8 cellular contexts compared by ENCODE assay signal in genomic region chr4:70705146-70705855, GRCh38. TPM values are rescaled to one million over a fixed set of nuclear protein-coding genes. Genes with fewer than 3 reads are reported as not detected.
DNase-seq lines count a peak whose midpoint lies in the region; ATAC-seq, FAIRE-seq and TF ChIP-seq lines count a peak whose summit lies in the region.

No MANE protein-coding gene starts in this region.

- no peaks in the 10 kb centered on the region for H3K27me3 Mint-ChIP-seq in activated B cell treated with CpG ODN at 0.5 μM for 24 hours

- H3K36me3 Mint-ChIP-seq in activated B cell treated with CpG ODN at 0.5 μM for 24 hours (ENCODE audit: low read depth), result peaks cover 3% of the 10 kb centered on the region

- FAIRE-seq in keratinocyte (lab: Jason Lieb, UNC), result no peak

- POLR2A ChIA-PET in activated B cell treated with CpG ODN at 0.5 μM for 24 hours (lab: Charles Lee), result interaction anchor here (0.5 to 6.1 kb wide), 21 partner anchors 9 to 289 kb away, joined by 3 to 91 read pairs (median 10); partner anchors contain the start of genes DCK, GRSF1, MOB1B and RUFY3

- peaks cover 31% of the 10 kb centered on the region for H3K79me2 ChIP-seq in keratinocyte (ENCODE audit: control insufficient read depth, insufficient read depth, low read length)

- peak overlapping the region; percentile 73 for H2AFZ ChIP-seq in keratinocyte (ENCODE audit: control insufficient read depth, low read length)

- no peaks in the 10 kb centered on the region for H3K9me3 Mint-ChIP-seq in activated B cell treated with CpG ODN at 0.5 μM for 24 hours

- dilution Hi-C loops in keratinocyte (cut with MboI; ENCODE audit: extremely low pct_ligation_motif_present, low sequenced_read_pairs), result no loop called here

- peak; percentile 55 for ATAC-seq in HG02884 (IDR thresholded peaks at IDR 0.05; ENCODE audit: unreplicated experiment)
- ATAC-seq in activated B cell treated with CpG ODN at 0.5 μM for 24 hours (ENCODE audit: low read depth), result peak; percentile 67

- TF ChIP-seq CTCF in activated B cell treated with CpG ODN at 0.5 μM for 24 hours (IDR thresholded peaks at IDR 0.05) (no peak), keratinocyte (optimal IDR thresholded peaks at IDR 0.05 in 1 of 3, IDR thresholded peaks at IDR 0.05 in 1 of 3, conservative IDR thresholded peaks at IDR 0.05 in 1 of 3; ENCODE audit: extremely low read depth in 1 of 3, insufficient read depth in 2 of 3, low read length in 3 of 3) (no peak)

- H4K20me1 ChIP-seq in keratinocyte (ENCODE audit: control insufficient read depth, extremely low read depth, insufficient read depth, low read length), result no peaks in the 10 kb centered on the region

- intact Hi-C loops in activated B cell treated with CpG ODN at 0.5 μM for 24 hours (cut with micrococcal nuclease), result loop anchor here (1.0 to 5.0 kb wide), 6 partner anchors 8 to 290 kb away; partner anchors contain the start of gene MOB1B

- peaks cover 13% of the 10 kb centered on the region for H3K4me1 ChIP-seq in keratinocyte (ENCODE audit: control insufficient read depth, extremely low read depth, insufficient read depth, low read length)

- peak overlapping the region; percentile 83 for H3K9ac ChIP-seq in keratinocyte (ENCODE audit: control insufficient read depth, extremely low read depth, insufficient read depth, low read length)

- H3K4me3 ChIP-seq in keratinocyte (ENCODE audit: control insufficient read depth in 2 of 3, extremely low read depth in 1 of 3, insufficient read depth in 2 of 3, low read depth in 1 of 3, low read length in 3 of 3), result peak overlapping the region; percentile 51 to 80 (median 75)

- H3K9me1 ChIP-seq in keratinocyte (ENCODE audit: control insufficient read depth, extremely low read depth, insufficient read depth, low read length), result no peaks in the 10 kb centered on the region

- peak overlapping the region; percentile 89 for H3K27ac ChIP-seq in caudate nucleus (ENCODE audit: low read depth, low read length)
- peak overlapping the region; percentile 65 for H3K27ac ChIP-seq in keratinocyte (ENCODE audit: control insufficient read depth, insufficient read depth, low read length)

- CTCF ChIA-PET in activated B cell treated with CpG ODN at 0.5 μM for 24 hours (lab: Charles Lee), result interaction anchor here (0.7 to 5.6 kb wide), 8 partner anchors 10 to 197 kb away, joined by 3 to 50 read pairs (median 6); partner anchors contain the start of genes MOB1B and UTP3

- H3K4me2 ChIP-seq in keratinocyte (ENCODE audit: control insufficient read depth, extremely low read depth, insufficient read depth, low read depth, low read length), result peak overlapping the region; percentile 79

- no peaks in the 10 kb centered on the region for H3K36me3 ChIP-seq in keratinocyte (ENCODE audit: control insufficient read depth in 2 of 2, extremely low read depth in 1 of 2, insufficient read depth in 2 of 2, low read length in 2 of 2)

- H3K27ac Mint-ChIP-seq in activated B cell treated with CpG ODN at 0.5 μM for 24 hours, result peak overlapping the region; percentile 92

- peak overlapping the region; percentile 92 for H3K4me3 Mint-ChIP-seq in activated B cell treated with CpG ODN at 0.5 μM for 24 hours

- DNase-seq in NK-92 treated with Interleukin-12 subunit alpha and Interleukin-12 subunit beta, amount 100 ng/mL, for 24 hours (lab: John Stamatoyannopoulos, UW), result peak; percentile 54
- no peak for DNase-seq in NK-92 (lab: John Stamatoyannopoulos, UW; ENCODE audit: unreplicated experiment)
- DNase-seq in NCI-H187 treated with DMSO at 0.1 percent for 48 hours (lab: John Stamatoyannopoulos, UW), result peak; percentile 30
- peak; percentile 74 for DNase-seq in activated B cell treated with CpG ODN at 0.5 μM for 24 hours
- peak in 57 of 61 donors; percentile 8 to 85 (median 51) for DNase-seq in caudate nucleus (lab: John Stamatoyannopoulos, UW)
- no peak for DNase-seq in keratinocyte (ENCODE audit: low read depth, low spot score)
- DNase-seq in stimulated activated CD4-positive, alpha-beta T cell treated with anti-CD3 and anti-CD28 coated beads, Interleukin-15, amount 100 ng/mL, for 1 hour (ENCODE audit: low read depth in 1 of 2, low spot score in 1 of 2), result peak; percentile 46 to 63

- H3K27me3 ChIP-seq in keratinocyte (ENCODE audit: control insufficient read depth, extremely low read depth, insufficient read depth, low read length), result no peaks in the 10 kb centered on the region

- H3K4me1 Mint-ChIP-seq in activated B cell treated with CpG ODN at 0.5 μM for 24 hours, result peaks cover 38% of the 10 kb centered on the region

- no peaks in the 10 kb centered on the region for H3K9me3 ChIP-seq in keratinocyte (ENCODE audit: control insufficient read depth, low read depth, low read length)

RNA-seq across cellular contexts. Expression of gene RUFY3, which starts 16.5 kb away (rescaled TPM):
- total RNA-seq in activated B cell treated with CpG ODN at 0.5 μM for 24 hours, result 55.0 and 69.4 TPM in 2 replicates
- 9.4 to 18.9 TPM (median 18.5 TPM) in 3 replicates for polyA plus RNA-seq in keratinocyte
- 100 TPM for polyA plus RNA-seq in keratinocyte (2011; ENCODE audit: low read depth)
- polyA plus RNA-seq in keratinocyte (2011; cell fraction: cytosol; rRNA removed), result 7.0 and 8.5 TPM in 2 replicates
- polyA plus RNA-seq in keratinocyte (2011; cell fraction: nucleus; rRNA removed), result 33.4 and 39.0 TPM in 2 replicates
- polyA plus RNA-seq in keratinocyte (2012; ENCODE audit: low replicate concordance), result 10.6 and 24.3 TPM in 2 replicates
- 4.5 to 12.7 TPM (median 6.1 TPM) in 3 replicates for polyA minus RNA-seq in keratinocyte
- polyA minus RNA-seq in keratinocyte (2011; cell fraction: cytosol; rRNA and poly(A)+ RNA removed), result 8.6 TPM
- 16.0 and 36.1 TPM in 2 replicates for polyA minus RNA-seq in keratinocyte (2011; cell fraction: nucleus; rRNA and poly(A)+ RNA removed)

RNA-seq across cellular contexts. Expression of gene UTP3, which starts 17.0 kb away (rescaled TPM):
- total RNA-seq in activated B cell treated with CpG ODN at 0.5 μM for 24 hours, result 38.5 and 40.1 TPM in 2 replicates
- polyA plus RNA-seq in keratinocyte, result 17.0 to 27.7 TPM (median 18.5 TPM) in 3 replicates
- 32.6 TPM for polyA plus RNA-seq in keratinocyte (2011; ENCODE audit: low read depth)
- polyA plus RNA-seq in keratinocyte (2011; cell fraction: cytosol; rRNA removed), result 24.7 and 30.0 TPM in 2 replicates
- polyA plus RNA-seq in keratinocyte (2011; cell fraction: nucleus; rRNA removed), result 39.7 and 51.2 TPM in 2 replicates
- 25.2 and 47.4 TPM in 2 replicates for polyA plus RNA-seq in keratinocyte (2012; ENCODE audit: low replicate concordance)
- 3.4 to 5.5 TPM (median 4.3 TPM) in 3 replicates for polyA minus RNA-seq in keratinocyte
- polyA minus RNA-seq in keratinocyte (2011; cell fraction: cytosol; rRNA and poly(A)+ RNA removed), result 5.6 TPM
- 6.6 and 10.5 TPM in 2 replicates for polyA minus RNA-seq in keratinocyte (2011; cell fraction: nucleus; rRNA and poly(A)+ RNA removed)

RNA-seq across cellular contexts. Expression of gene JCHAIN, which starts 39.0 kb away (rescaled TPM):
- total RNA-seq in activated B cell treated with CpG ODN at 0.5 μM for 24 hours, result 47.0 and 53.7 TPM in 2 replicates
- polyA plus RNA-seq in keratinocyte, result 0.06 TPM in 1 of 3 replicates, not detected in the others
- not detected for polyA plus RNA-seq in keratinocyte (2011; ENCODE audit: low read depth)
- not detected in 2 replicates for polyA plus RNA-seq in keratinocyte (2011; cell fraction: cytosol; rRNA removed)
- polyA plus RNA-seq in keratinocyte (2011; cell fraction: nucleus; rRNA removed), result not detected in 2 replicates
- not detected in 2 replicates for polyA plus RNA-seq in keratinocyte (2012; ENCODE audit: low replicate concordance)
- not detected in 3 replicates for polyA minus RNA-seq in keratinocyte
- polyA minus RNA-seq in keratinocyte (2011; cell fraction: cytosol; rRNA and poly(A)+ RNA removed), result not detected
- polyA minus RNA-seq in keratinocyte (2011; cell fraction: nucleus; rRNA and poly(A)+ RNA removed), result not detected in 2 replicates

Comparison
In these comparisons a context has a peak if more than half of its experiments do, and no peak if none do; other contexts are left out.
1. DNase-seq: peak in NK-92 treated with Interleukin-12 subunit alpha and Interleukin-12 subunit beta, amount 100 ng/mL, for 24 hours (single experiment), NCI-H187 treated with DMSO at 0.1 percent for 48 hours (single experiment), activated B cell treated with CpG ODN at 0.5 μM for 24 hours (single experiment), caudate nucleus (57 of 61) and stimulated activated CD4-positive, alpha-beta T cell treated with anti-CD3 and anti-CD28 coated beads, Interleukin-15, amount 100 ng/mL, for 1 hour (2 of 2); none in NK-92 (single experiment) and keratinocyte (single experiment).